Comparison of ENCODE assay signal across 1 cellular context in the genomic region with DNA sequence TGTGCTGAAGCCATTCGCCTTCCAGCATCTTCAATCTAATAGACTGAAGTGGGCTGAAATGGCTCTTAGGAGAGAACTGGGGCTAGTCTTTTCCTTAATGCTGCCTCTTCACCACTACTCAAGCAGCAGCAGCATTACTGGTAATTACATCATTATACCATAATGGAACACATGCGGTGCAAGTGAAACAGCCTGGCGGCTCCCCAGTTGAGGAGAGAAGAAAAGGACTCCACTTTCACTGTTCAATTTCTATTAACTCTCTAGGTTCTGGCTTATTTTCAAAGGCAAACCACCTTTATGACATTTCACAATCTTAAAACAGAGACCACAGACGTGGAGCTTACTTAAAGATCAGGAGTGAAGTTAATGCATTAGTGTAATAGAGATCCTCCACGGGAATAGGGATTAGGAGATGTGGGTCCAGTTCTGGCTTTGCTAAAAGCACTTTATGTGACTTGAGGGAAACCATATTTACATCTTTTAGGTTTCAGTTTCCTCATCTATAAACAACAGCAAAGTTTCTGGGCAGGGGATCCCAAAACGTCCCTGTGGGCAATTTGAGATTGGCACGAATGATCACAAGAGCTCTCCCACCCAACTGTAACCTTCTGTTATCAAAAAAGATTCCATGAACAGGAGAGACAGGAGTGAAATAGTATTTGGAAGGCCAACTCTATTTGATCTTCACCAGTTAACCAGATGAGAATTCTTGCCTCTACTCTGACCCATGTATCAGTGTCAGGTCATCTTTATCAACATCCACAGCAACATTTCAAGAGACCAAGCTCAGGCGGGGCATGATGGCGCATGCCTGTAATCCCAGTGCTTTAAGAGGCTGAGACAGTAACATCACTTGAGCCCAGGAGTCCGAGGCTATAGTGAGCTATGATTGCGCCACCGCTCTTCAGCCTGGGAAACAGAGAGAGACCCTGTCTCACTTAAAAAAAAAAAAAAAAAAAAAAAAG.
TF ChIP-seq lines count a peak whose summit lies in the region.

No MANE protein-coding gene starts in this region.

TF ChIP-seq in K562, 482 proteins besides CTCF, POLR2A, EP300 and RAD21 (continued from another document and continues in another):
- TF ChIP-seq, protein P1, sequence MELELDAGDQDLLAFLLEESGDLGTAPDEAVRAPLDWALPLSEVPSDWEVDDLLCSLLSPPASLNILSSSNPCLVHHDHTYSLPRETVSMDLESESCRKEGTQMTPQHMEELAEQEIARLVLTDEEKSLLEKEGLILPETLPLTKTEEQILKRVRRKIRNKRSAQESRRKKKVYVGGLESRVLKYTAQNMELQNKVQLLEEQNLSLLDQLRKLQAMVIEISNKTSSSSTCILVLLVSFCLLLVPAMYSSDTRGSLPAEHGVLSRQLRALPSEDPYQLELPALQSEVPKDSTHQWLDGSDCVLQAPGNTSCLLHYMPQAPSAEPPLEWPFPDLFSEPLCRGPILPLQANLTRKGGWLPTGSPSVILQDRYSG (tag; conservative IDR thresholded peaks at IDR 0.05; ENCODE audit: low read depth), result 0 out of 2 replicates have a peak, but pooled peaks have one; percentile 8
- no peak for TF ChIP-seq MEIS2 (IDR thresholded peaks at IDR 0.05; ENCODE audit: partially characterized antibody)
- TF ChIP-seq, protein P2, sequence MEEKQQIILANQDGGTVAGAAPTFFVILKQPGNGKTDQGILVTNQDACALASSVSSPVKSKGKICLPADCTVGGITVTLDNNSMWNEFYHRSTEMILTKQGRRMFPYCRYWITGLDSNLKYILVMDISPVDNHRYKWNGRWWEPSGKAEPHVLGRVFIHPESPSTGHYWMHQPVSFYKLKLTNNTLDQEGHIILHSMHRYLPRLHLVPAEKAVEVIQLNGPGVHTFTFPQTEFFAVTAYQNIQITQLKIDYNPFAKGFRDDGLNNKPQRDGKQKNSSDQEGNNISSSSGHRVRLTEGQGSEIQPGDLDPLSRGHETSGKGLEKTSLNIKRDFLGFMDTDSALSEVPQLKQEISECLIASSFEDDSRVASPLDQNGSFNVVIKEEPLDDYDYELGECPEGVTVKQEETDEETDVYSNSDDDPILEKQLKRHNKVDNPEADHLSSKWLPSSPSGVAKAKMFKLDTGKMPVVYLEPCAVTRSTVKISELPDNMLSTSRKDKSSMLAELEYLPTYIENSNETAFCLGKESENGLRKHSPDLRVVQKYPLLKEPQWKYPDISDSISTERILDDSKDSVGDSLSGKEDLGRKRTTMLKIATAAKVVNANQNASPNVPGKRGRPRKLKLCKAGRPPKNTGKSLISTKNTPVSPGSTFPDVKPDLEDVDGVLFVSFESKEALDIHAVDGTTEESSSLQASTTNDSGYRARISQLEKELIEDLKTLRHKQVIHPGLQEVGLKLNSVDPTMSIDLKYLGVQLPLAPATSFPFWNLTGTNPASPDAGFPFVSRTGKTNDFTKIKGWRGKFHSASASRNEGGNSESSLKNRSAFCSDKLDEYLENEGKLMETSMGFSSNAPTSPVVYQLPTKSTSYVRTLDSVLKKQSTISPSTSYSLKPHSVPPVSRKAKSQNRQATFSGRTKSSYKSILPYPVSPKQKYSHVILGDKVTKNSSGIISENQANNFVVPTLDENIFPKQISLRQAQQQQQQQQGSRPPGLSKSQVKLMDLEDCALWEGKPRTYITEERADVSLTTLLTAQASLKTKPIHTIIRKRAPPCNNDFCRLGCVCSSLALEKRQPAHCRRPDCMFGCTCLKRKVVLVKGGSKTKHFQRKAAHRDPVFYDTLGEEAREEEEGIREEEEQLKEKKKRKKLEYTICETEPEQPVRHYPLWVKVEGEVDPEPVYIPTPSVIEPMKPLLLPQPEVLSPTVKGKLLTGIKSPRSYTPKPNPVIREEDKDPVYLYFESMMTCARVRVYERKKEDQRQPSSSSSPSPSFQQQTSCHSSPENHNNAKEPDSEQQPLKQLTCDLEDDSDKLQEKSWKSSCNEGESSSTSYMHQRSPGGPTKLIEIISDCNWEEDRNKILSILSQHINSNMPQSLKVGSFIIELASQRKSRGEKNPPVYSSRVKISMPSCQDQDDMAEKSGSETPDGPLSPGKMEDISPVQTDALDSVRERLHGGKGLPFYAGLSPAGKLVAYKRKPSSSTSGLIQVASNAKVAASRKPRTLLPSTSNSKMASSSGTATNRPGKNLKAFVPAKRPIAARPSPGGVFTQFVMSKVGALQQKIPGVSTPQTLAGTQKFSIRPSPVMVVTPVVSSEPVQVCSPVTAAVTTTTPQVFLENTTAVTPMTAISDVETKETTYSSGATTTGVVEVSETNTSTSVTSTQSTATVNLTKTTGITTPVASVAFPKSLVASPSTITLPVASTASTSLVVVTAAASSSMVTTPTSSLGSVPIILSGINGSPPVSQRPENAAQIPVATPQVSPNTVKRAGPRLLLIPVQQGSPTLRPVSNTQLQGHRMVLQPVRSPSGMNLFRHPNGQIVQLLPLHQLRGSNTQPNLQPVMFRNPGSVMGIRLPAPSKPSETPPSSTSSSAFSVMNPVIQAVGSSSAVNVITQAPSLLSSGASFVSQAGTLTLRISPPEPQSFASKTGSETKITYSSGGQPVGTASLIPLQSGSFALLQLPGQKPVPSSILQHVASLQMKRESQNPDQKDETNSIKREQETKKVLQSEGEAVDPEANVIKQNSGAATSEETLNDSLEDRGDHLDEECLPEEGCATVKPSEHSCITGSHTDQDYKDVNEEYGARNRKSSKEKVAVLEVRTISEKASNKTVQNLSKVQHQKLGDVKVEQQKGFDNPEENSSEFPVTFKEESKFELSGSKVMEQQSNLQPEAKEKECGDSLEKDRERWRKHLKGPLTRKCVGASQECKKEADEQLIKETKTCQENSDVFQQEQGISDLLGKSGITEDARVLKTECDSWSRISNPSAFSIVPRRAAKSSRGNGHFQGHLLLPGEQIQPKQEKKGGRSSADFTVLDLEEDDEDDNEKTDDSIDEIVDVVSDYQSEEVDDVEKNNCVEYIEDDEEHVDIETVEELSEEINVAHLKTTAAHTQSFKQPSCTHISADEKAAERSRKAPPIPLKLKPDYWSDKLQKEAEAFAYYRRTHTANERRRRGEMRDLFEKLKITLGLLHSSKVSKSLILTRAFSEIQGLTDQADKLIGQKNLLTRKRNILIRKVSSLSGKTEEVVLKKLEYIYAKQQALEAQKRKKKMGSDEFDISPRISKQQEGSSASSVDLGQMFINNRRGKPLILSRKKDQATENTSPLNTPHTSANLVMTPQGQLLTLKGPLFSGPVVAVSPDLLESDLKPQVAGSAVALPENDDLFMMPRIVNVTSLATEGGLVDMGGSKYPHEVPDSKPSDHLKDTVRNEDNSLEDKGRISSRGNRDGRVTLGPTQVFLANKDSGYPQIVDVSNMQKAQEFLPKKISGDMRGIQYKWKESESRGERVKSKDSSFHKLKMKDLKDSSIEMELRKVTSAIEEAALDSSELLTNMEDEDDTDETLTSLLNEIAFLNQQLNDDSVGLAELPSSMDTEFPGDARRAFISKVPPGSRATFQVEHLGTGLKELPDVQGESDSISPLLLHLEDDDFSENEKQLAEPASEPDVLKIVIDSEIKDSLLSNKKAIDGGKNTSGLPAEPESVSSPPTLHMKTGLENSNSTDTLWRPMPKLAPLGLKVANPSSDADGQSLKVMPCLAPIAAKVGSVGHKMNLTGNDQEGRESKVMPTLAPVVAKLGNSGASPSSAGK (IDR thresholded peaks at IDR 0.05), result peak; percentile 51
- TF ChIP-seq ZNF830 (CRISPR knock-in tag; IDR thresholded peaks at IDR 0.05), result no peak
- TF ChIP-seq, protein P3, sequence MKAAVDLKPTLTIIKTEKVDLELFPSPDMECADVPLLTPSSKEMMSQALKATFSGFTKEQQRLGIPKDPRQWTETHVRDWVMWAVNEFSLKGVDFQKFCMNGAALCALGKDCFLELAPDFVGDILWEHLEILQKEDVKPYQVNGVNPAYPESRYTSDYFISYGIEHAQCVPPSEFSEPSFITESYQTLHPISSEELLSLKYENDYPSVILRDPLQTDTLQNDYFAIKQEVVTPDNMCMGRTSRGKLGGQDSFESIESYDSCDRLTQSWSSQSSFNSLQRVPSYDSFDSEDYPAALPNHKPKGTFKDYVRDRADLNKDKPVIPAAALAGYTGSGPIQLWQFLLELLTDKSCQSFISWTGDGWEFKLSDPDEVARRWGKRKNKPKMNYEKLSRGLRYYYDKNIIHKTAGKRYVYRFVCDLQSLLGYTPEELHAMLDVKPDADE (conservative IDR thresholded peaks at IDR 0.05; ENCODE audit: control insufficient read depth, low read depth, low read length), result no peak
- TF ChIP-seq NONO (IDR thresholded peaks at IDR 0.05; ENCODE audit: low read depth in 2 of 2, low read length in 1 of 2), result no peak
- no peak; the same call in 1 of the 2 replicates for TF ChIP-seq ELF2 (CRISPR knock-in tag; IDR thresholded peaks at IDR 0.05)
- TF ChIP-seq, protein P4, sequence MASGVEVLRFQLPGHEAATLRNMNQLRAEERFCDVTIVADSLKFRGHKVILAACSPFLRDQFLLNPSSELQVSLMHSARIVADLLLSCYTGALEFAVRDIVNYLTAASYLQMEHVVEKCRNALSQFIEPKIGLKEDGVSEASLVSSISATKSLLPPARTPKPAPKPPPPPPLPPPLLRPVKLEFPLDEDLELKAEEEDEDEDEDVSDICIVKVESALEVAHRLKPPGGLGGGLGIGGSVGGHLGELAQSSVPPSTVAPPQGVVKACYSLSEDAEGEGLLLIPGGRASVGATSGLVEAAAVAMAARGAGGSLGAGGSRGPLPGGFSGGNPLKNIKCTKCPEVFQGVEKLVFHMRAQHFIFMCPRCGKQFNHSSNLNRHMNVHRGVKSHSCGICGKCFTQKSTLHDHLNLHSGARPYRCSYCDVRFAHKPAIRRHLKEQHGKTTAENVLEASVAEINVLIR (CRISPR knock-in tag; IDR thresholded peaks at IDR 0.05), result no peak
- peak; percentile 82 for TF ChIP-seq ZNF589 (CRISPR knock-in tag; IDR thresholded peaks at IDR 0.05; ENCODE audit: low read depth)
- TF ChIP-seq XRCC4 (IDR thresholded peaks at IDR 0.05; ENCODE audit: extremely low read depth, insufficient read depth, insufficient read length), result no peak
- TF ChIP-seq, protein P5, sequence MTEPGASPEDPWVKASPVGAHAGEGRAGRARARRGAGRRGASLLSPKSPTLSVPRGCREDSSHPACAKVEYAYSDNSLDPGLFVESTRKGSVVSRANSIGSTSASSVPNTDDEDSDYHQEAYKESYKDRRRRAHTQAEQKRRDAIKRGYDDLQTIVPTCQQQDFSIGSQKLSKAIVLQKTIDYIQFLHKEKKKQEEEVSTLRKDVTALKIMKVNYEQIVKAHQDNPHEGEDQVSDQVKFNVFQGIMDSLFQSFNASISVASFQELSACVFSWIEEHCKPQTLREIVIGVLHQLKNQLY (CRISPR knock-in tag; conservative IDR thresholded peaks at IDR 0.05), result no peak
- TF ChIP-seq, protein P6, sequence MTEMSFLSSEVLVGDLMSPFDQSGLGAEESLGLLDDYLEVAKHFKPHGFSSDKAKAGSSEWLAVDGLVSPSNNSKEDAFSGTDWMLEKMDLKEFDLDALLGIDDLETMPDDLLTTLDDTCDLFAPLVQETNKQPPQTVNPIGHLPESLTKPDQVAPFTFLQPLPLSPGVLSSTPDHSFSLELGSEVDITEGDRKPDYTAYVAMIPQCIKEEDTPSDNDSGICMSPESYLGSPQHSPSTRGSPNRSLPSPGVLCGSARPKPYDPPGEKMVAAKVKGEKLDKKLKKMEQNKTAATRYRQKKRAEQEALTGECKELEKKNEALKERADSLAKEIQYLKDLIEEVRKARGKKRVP (CRISPR knock-in tag; IDR thresholded peaks at IDR 0.05), result peak; percentile 95
- TF ChIP-seq, protein P7, sequence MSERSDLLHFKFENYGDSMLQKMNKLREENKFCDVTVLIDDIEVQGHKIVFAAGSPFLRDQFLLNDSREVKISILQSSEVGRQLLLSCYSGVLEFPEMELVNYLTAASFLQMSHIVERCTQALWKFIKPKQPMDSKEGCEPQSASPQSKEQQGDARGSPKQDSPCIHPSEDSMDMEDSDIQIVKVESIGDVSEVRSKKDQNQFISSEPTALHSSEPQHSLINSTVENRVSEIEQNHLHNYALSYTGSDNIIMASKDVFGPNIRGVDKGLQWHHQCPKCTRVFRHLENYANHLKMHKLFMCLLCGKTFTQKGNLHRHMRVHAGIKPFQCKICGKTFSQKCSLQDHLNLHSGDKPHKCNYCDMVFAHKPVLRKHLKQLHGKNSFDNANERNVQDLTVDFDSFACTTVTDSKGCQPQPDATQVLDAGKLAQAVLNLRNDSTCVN (CRISPR knock-in tag; IDR thresholded peaks at IDR 0.05), result no peak
- no peak for TF ChIP-seq ZNF253 (CRISPR knock-in tag; conservative IDR thresholded peaks at IDR 0.05)
- TF ChIP-seq NFIX (CRISPR knock-in tag; IDR thresholded peaks at IDR 0.05; ENCODE audit: low read depth), result no peak
- peak; percentile 16; the same call in 1 of the 2 replicates for TF ChIP-seq LEF1 (IDR thresholded peaks at IDR 0.05)
- TF ChIP-seq CBX2 (IDR thresholded peaks at IDR 0.05; ENCODE audit: insufficient read depth, low read length, poor library complexity, severe bottlenecking), result no peak
- TF ChIP-seq ZNF121 (CRISPR knock-in tag; conservative IDR thresholded peaks at IDR 0.05), result no peak
- TF ChIP-seq NFE2L1 (tag; IDR thresholded peaks at IDR 0.05; ENCODE audit: borderline replicate concordance, low read depth), result no peak
- TF ChIP-seq NR2C2 (CRISPR knock-in tag; IDR thresholded peaks at IDR 0.05), result no peak
- peak; percentile 5; the same call in 1 of the 2 replicates for TF ChIP-seq NR2C2 (tag; IDR thresholded peaks at IDR 0.05)
- TF ChIP-seq, protein P8, sequence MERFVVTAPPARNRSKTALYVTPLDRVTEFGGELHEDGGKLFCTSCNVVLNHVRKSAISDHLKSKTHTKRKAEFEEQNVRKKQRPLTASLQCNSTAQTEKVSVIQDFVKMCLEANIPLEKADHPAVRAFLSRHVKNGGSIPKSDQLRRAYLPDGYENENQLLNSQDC (CRISPR knock-in tag; IDR thresholded peaks at IDR 0.05), result no peak
- no peak for TF ChIP-seq ZNF764 (CRISPR knock-in tag; IDR thresholded peaks at IDR 0.05; ENCODE audit: low read depth)
- TF ChIP-seq STAG1 (CRISPR knock-in tag; IDR thresholded peaks at IDR 0.05; ENCODE audit: borderline replicate concordance), result no peak
- TF ChIP-seq BRD9 (IDR thresholded peaks at IDR 0.05; ENCODE audit: low read depth, partially characterized antibody), result peak; percentile 21
- TF ChIP-seq ZNF766 (CRISPR knock-in tag; conservative IDR thresholded peaks at IDR 0.05), result peak; percentile 65; the same call in 1 of the 2 replicates
- TF ChIP-seq CSDE1 (IDR thresholded peaks at IDR 0.05), result no peak
- TF ChIP-seq, protein P9, sequence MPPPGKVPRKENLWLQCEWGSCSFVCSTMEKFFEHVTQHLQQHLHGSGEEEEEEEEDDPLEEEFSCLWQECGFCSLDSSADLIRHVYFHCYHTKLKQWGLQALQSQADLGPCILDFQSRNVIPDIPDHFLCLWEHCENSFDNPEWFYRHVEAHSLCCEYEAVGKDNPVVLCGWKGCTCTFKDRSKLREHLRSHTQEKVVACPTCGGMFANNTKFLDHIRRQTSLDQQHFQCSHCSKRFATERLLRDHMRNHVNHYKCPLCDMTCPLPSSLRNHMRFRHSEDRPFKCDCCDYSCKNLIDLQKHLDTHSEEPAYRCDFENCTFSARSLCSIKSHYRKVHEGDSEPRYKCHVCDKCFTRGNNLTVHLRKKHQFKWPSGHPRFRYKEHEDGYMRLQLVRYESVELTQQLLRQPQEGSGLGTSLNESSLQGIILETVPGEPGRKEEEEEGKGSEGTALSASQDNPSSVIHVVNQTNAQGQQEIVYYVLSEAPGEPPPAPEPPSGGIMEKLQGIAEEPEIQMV (tag; conservative IDR thresholded peaks at IDR 0.05; ENCODE audit: low read depth), result peak; percentile 38; the same call in 1 of the 2 replicates
- no peak for TF ChIP-seq ZBTB7A (IDR thresholded peaks at IDR 0.05; ENCODE audit: borderline replicate concordance, control insufficient read depth, low read depth, low read length)
- no peak for TF ChIP-seq ZNF551 (CRISPR knock-in tag; IDR thresholded peaks at IDR 0.05)
- TF ChIP-seq RBM17 (IDR thresholded peaks at IDR 0.05; ENCODE audit: borderline replicate concordance, low read depth, low read length), result no peak
- no peak for TF ChIP-seq STAT5B (CRISPR knock-in tag; IDR thresholded peaks at IDR 0.05)
- TF ChIP-seq ILK (tag; IDR thresholded peaks at IDR 0.05; ENCODE audit: borderline replicate concordance, low read depth), result no peak; the same call in 1 of the 2 replicates
- peak; percentile 82; the same call in 1 of the 2 replicates for TF ChIP-seq NFRKB (IDR thresholded peaks at IDR 0.05; ENCODE audit: low read depth)
- TF ChIP-seq ZNF644 (tag; IDR thresholded peaks at IDR 0.05; ENCODE audit: low read depth), result peak; percentile 41; the same call in 1 of the 2 replicates
